In the genomic region with DNA sequence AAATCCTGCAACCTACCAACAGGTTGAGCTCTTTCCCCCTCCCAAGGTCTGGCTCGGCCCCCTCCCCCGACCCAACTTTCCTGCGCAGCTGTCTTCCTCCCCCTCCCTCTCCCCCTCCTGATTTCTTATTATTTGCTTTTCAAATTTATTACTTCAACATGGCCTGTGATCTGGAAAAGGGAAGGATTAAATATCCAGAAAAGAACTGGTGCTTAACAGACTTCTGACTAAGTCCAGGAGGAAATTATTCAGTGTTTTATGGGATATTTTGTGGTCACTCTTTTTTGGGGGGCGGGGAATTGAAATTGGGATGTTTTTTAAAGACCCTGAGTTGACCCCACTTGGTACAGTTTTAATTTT, we compare ENCODE assay signal across 7 cellular contexts. TPM values are rescaled to one million over a fixed set of nuclear protein-coding genes. Genes with fewer than 3 reads are reported as not detected.
DNase-seq lines count a peak whose midpoint lies in the region; TF ChIP-seq lines count a peak whose summit lies in the region.

No MANE protein-coding gene starts in this region.

- H3K4me3 ChIP-seq in GM12875 (ENCODE audit: low read depth, low read length), result peak overlapping the region; percentile 59
- H3K4me3 ChIP-seq in Peyer's patch, result peak overlapping the region; percentile 69 to 84 (median 77)
- peak overlapping the region; percentile 82 to 92 (median 85) for H3K4me3 ChIP-seq in esophagus squamous epithelium
- H3K4me3 ChIP-seq in prostate gland, result peak overlapping the region; percentile 58 to 85

- TF ChIP-seq CTCF in GM12875 (IDR thresholded peaks at IDR 0.05; ENCODE audit: borderline replicate concordance, insufficient read depth, low read depth, low read length) (no peak), Peyer's patch (IDR thresholded peaks at IDR 0.05) (no peak), esophagus squamous epithelium (IDR thresholded peaks at IDR 0.05) (no peak), prostate gland (IDR thresholded peaks at IDR 0.05) (no peak)

- DNase-seq in Peyer's patch (no peak), esophagus squamous epithelium (lab: John Stamatoyannopoulos, UW) (no peak), prostate gland (ENCODE audit: low spot score) (no peak), NCI-H510A (lab: John Stamatoyannopoulos, UW) (no peak), cerebellar nuclear complex (lab: John Stamatoyannopoulos, UW) (no peak)
- DNase-seq in stimulated activated CD4-positive, alpha-beta T cell treated with anti-CD3 and anti-CD28 coated beads, Interleukin-4, amount 100 ng/mL, for 4 hours, result no peak

- peaks cover 0 to 27% (median 2%) of the 10 kb centered on the region in 4 donors for H3K4me1 ChIP-seq in Peyer's patch
- peaks cover 10 to 57% (median 14%) of the 10 kb centered on the region in 3 donors for H3K4me1 ChIP-seq in esophagus squamous epithelium
- H3K4me1 ChIP-seq in prostate gland (replicated peaks), result no peaks in the 10 kb centered on the region

- WGBS in esophagus squamous epithelium, 2 donors, result 5 to 7% methylated on average over 4 of the region's 4 CpGs
- WGBS in prostate gland, result 6% methylated on average over 4 of the region's 4 CpGs

- H3K9me3 ChIP-seq in Peyer's patch (no peaks in the 10 kb centered on the region), esophagus squamous epithelium (no peaks in the 10 kb centered on the region), prostate gland (no peaks in the 10 kb centered on the region)

- intact Hi-C loops in esophagus squamous epithelium (cut with DNase I) (no loop called here), prostate gland (cut with DNase I) (loop anchor here (5.0 to 10.0 kb wide), 5 partner anchors 38 to 1089 kb away; a partner anchor contains a TSS)

- H3K27ac ChIP-seq in Peyer's patch (peak overlapping the region; percentile 94 to 97 (median 94)), esophagus squamous epithelium (peak overlapping the region; percentile 99 to 100 (median 100)), prostate gland (peak overlapping the region; percentile 98)

- no peak for TF ChIP-seq POLR2A in Peyer's patch (IDR thresholded peaks at IDR 0.05)
- TF ChIP-seq POLR2A in esophagus squamous epithelium (IDR thresholded peaks at IDR 0.05), result no peak
- no peak for TF ChIP-seq POLR2A in prostate gland (IDR thresholded peaks at IDR 0.05)

- H3K27me3 ChIP-seq in Peyer's patch (no peaks in the 10 kb centered on the region), esophagus squamous epithelium (no peaks in the 10 kb centered on the region), prostate gland (replicated peaks; ENCODE audit: insufficient read depth) (no peaks in the 10 kb centered on the region)

- H3K36me3 ChIP-seq in Peyer's patch (no peaks in the 10 kb centered on the region), esophagus squamous epithelium (no peaks in the 10 kb centered on the region), prostate gland (no peaks in the 10 kb centered on the region)

RNA-seq across cellular contexts. Expression of a gene that starts 2.5 kb away (rescaled TPM):
- total RNA-seq in Peyer's patch, result 100 to 1,000 TPM in 1 of 4 donors, 10 to 100 TPM in 3; 10.5 to 167 (median 29.4) TPM
- total RNA-seq in esophagus squamous epithelium, result 10 to 100 TPM; 18.0 to 38.1 (median 30.2) TPM
- total RNA-seq in prostate gland, result 10 to 100 TPM; 67.9 to 90.1 TPM
